ENCODE assay signal across 10 cellular contexts in genomic region chr2:219452361-219453317, GRCh38. TPM values are rescaled to one million over a fixed set of nuclear protein-coding genes. Genes with fewer than 3 reads are reported as not detected.
DNase-seq lines count a peak whose midpoint lies in the region; ATAC-seq, FAIRE-seq and TF ChIP-seq lines count a peak whose summit lies in the region.
"Had no signal": no experiment of that assay in that cellular context is flagged by ENCODE, and none has a peak within 500 bp of the region (broad histone marks: within the 10 kb centered on the region; RNA-seq: fewer than 3 reads in every experiment).

No MANE protein-coding gene starts in this region.

- ATAC-seq in pancreas (peak in 3 of 4 donors; percentile 48 to 74 (median 53)), GM21529 (IDR thresholded peaks at IDR 0.05; ENCODE audit: unreplicated experiment) (no peak), HG03342 (IDR thresholded peaks at IDR 0.05; ENCODE audit: unreplicated experiment) (no peak)

- peaks cover 0 to 7% (median 3%) of the 10 kb centered on the region in 3 donors for H3K4me1 Mint-ChIP-seq in CD8-positive, alpha-beta memory T cell

- DNase-seq in CD8-positive, alpha-beta memory T cell = no peak
- DNase-seq in RKO (ENCODE audit: low spot score) (peak; percentile 55), fibroblast of the aortic adventitia (ENCODE audit: low read depth) (peak; percentile 97), pancreas (peak in 3 of 6 donors; percentile 29 to 55 (median 42)), NCI-H2227 (lab: John Stamatoyannopoulos, UW; ENCODE audit: unreplicated experiment) (no peak)
- DNase-seq in stimulated activated naive CD4-positive, alpha-beta T cell treated with Interleukin-2 at 50 U/mL for 16 hours (lab: John Stamatoyannopoulos, UW) = no peak
- DNase-seq: NCI-H1417 treated with DMSO at 0.1 percent for 48 hours had no signal

- peaks cover 13 to 35% of the 10 kb centered on the region in 2 donors for H3K27me3 Mint-ChIP-seq in CD8-positive, alpha-beta memory T cell

- no peak overlapping the region for H3K4me3 Mint-ChIP-seq in CD8-positive, alpha-beta memory T cell

- peak overlapping the region in 1 of 8 donors; percentile 58 for H3K27ac Mint-ChIP-seq in CD8-positive, alpha-beta memory T cell

- no peak for FAIRE-seq in pancreas (lab: Jason Lieb, UNC)

- no peaks in the 10 kb centered on the region for H3K9me3 Mint-ChIP-seq in CD8-positive, alpha-beta memory T cell

- no peaks in the 10 kb centered on the region for H3K27me3 ChIP-seq in CD8-positive, alpha-beta memory T cell (ENCODE audit: insufficient read depth, low read length, poor library complexity, severe bottlenecking)
- H3K27me3 ChIP-seq in pancreas = peaks cover 0 to 9% (median under 1%) of the 10 kb centered on the region in 4 donors

- H3K4me1 ChIP-seq in CD8-positive, alpha-beta memory T cell (ENCODE audit: insufficient read depth, low read length) = no peaks in the 10 kb centered on the region
- no peaks in the 10 kb centered on the region for H3K4me1 ChIP-seq in pancreas
- H3K4me1 ChIP-seq: adrenal gland had no signal

- POLR2A ChIA-PET in CD8-positive, alpha-beta memory T cell (lab: Charles Lee) = no interaction called here

- peak overlapping the region; percentile 7 for H3K27ac ChIP-seq in CD8-positive, alpha-beta memory T cell (ENCODE audit: low read depth, low read length)
- no peak overlapping the region for H3K27ac ChIP-seq in pancreas

- H3K9me3 ChIP-seq in CD8-positive, alpha-beta memory T cell (ENCODE audit: low read length) = no peaks in the 10 kb centered on the region
- H3K9me3 ChIP-seq in pancreas = no peaks in the 10 kb centered on the region
- H3K9me3 ChIP-seq: adrenal gland had no signal

- TF ChIP-seq CTCF in fibroblast of the aortic adventitia (IDR thresholded peaks at IDR 0.05; ENCODE audit: insufficient read depth, low read length) (no peak), pancreas (IDR thresholded peaks at IDR 0.05) (no peak)

- CTCF ChIA-PET in CD8-positive, alpha-beta memory T cell (lab: Charles Lee) = interaction anchor here (0.6 to 1.3 kb wide), 2 partner anchors 73 to 78 kb away, joined by 3 read pairs; no protein-coding TSS in a partner anchor

- WGBS in pancreas, 2 donors = 67 to 70% methylated on average over 23 of the region's 23 CpGs

- intact Hi-C loops in pancreas (cut with DNase I) = no loop called here

- H3K36me3 Mint-ChIP-seq in CD8-positive, alpha-beta memory T cell = peaks cover 0 to 5% (median 0%) of the 10 kb centered on the region in 3 donors

- H3K36me3 ChIP-seq in CD8-positive, alpha-beta memory T cell (ENCODE audit: insufficient read depth, low read length) = no peaks in the 10 kb centered on the region
- H3K36me3 ChIP-seq in pancreas = no peaks in the 10 kb centered on the region
- H3K36me3 ChIP-seq: adrenal gland had no signal

- no peak overlapping the region for H3K4me3 ChIP-seq in CD8-positive, alpha-beta memory T cell (ENCODE audit: low read length)
- H3K4me3 ChIP-seq in fibroblast of the aortic adventitia (ENCODE audit: low read depth, low read length) (no peak overlapping the region), pancreas (no peak overlapping the region)
- H3K4me3 ChIP-seq: adrenal gland had no signal

RNA-seq across cellular contexts. Expression of gene SPEG, which starts 18.0 kb away (rescaled TPM):
- 1 to 10 TPM in 1 of 2 experiments, under 1 TPM in 1; 0.94 to 1.0 TPM for total RNA-seq in CD8-positive, alpha-beta memory T cell
- 0.48 TPM for polyA plus RNA-seq in CD8-positive, alpha-beta memory T cell
- total RNA-seq in fibroblast of the aortic adventitia (ENCODE audit: low replicate concordance) (22.7 and 36.1 TPM in 2 replicates), pancreas (1 to 10 TPM; 2.6 to 4.9 (median 3.6) TPM)
- 10 to 100 TPM; 21.9 to 33.3 TPM for polyA plus RNA-seq in pancreas

RNA-seq across cellular contexts. Expression of gene DES, which starts 34.5 kb away (rescaled TPM):
- total RNA-seq in CD8-positive, alpha-beta memory T cell = not detected
- polyA plus RNA-seq in CD8-positive, alpha-beta memory T cell = not detected
- total RNA-seq in fibroblast of the aortic adventitia (ENCODE audit: low replicate concordance) (3.3 and 4.7 TPM in 2 replicates), pancreas (1 to 10 TPM in 5 of 6 donors, under 1 TPM in 1; 0.75 to 6.1 (median 1.9) TPM)
- polyA plus RNA-seq in pancreas = 100 to 1,000 TPM in 1 of 2 donors, 10 to 100 TPM in 1; 12.6 to 101 TPM

RNA-seq across cellular contexts. Expression of gene GMPPA, which starts 46.1 kb away (rescaled TPM):
- total RNA-seq in CD8-positive, alpha-beta memory T cell = 10 to 100 TPM; 36.9 to 37.1 TPM
- polyA plus RNA-seq in CD8-positive, alpha-beta memory T cell = 32.5 TPM
- total RNA-seq in fibroblast of the aortic adventitia (ENCODE audit: low replicate concordance) = 16.6 and 66.3 TPM in 2 replicates
- 10 to 100 TPM; 24.4 to 40.6 (median 33.6) TPM for total RNA-seq in pancreas
- polyA plus RNA-seq in pancreas = 10 to 100 TPM; 88.7 to 90.8 TPM

Comparison
In these comparisons a context has a peak if more than half of its experiments do, and no peak if none do; other contexts are left out.
1. DNase-seq: peak in RKO (single experiment) and fibroblast of the aortic adventitia (single experiment); none in CD8-positive, alpha-beta memory T cell (0 of 5), NCI-H2227 (single experiment) and stimulated activated naive CD4-positive, alpha-beta T cell treated with Interleukin-2 at 50 U/mL for 16 hours (single experiment).
2. ATAC-seq: peak in pancreas (3 of 4); none in GM21529 (single experiment) and HG03342 (single experiment).